ENCODE assay signal across 8 cellular contexts in the genomic region with DNA sequence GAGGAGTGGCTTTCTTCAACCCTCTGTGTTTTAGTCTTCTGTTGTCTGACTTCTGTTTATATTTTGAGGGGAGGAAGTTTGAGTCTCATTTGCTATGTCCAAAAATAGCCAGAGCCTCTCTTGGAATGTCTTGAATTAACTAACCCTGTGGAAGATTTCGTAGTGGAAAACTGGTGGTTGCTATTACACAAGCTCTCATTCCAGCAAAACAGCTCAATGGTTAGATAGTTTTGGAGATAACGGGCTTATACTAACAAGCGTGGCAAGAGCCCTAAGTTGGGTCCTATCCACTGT. TPM values are rescaled to one million over a fixed set of nuclear protein-coding genes. Genes with fewer than 3 reads are reported as not detected.
DNase-seq lines count a peak whose midpoint lies in the region; TF ChIP-seq lines count a peak whose summit lies in the region.

No MANE protein-coding gene starts in this region.

- WGBS in esophagus muscularis mucosa: 8% methylated on average over 3 of the region's 3 CpGs
- WGBS in urinary bladder: 11% methylated on average over 3 of the region's 3 CpGs

- intact Hi-C loops in esophagus muscularis mucosa (cut with DNase I): no loop called here
- intact Hi-C loops in activated naive CD4-positive, alpha-beta T cell treated with anti-CD3 and anti-CD28 coated beads for 36 hours (cut with micrococcal nuclease): no loop called here

- H3K27ac ChIP-seq in esophagus muscularis mucosa (replicated peaks in 1 of 4): peak overlapping the region; percentile 96 to 97 (median 97)
- peak overlapping the region; percentile 95 for H3K27ac ChIP-seq in muscle layer of colon (ENCODE audit: low read depth, low read length)
- H3K27ac ChIP-seq in urinary bladder (ENCODE audit: low read depth): peak overlapping the region; percentile 99

- DNase-seq in T-helper 2 cell treated with Interferon-gamma antibody and Interleukin-4, amounts not matched to agents 5 μg/mL and 100 μg/mL, for 36 hours (ENCODE audit: low spot score): no peak
- DNase-seq in T-helper 2 cell (no peak), esophagus muscularis mucosa (ENCODE audit: extremely low spot score) (no peak), RKO (ENCODE audit: low spot score) (no peak), NCI-H526 treated with DMSO at 0.1 percent for 48 hours (lab: John Stamatoyannopoulos, UW) (no peak)
- no peak for DNase-seq in activated naive CD4-positive, alpha-beta T cell treated with anti-CD3 and anti-CD28 coated beads for 36 hours

- no peak for TF ChIP-seq EP300 in esophagus muscularis mucosa (IDR thresholded peaks at IDR 0.05)

- CTCF ChIA-PET in activated naive CD4-positive, alpha-beta T cell treated with anti-CD3 and anti-CD28 coated beads for 36 hours (lab: Charles Lee): interaction anchor here (1.1 to 1.2 kb wide), 2 partner anchors 34 to 268 kb away, joined by 3 to 4 read pairs; no protein-coding TSS in a partner anchor

- no peaks in the 10 kb centered on the region for H3K36me3 Mint-ChIP-seq in T-helper 2 cell treated with Interferon-gamma antibody and Interleukin-4, amounts not matched to agents 5 μg/mL and 100 μg/mL, for 36 hours (ENCODE audit: low read depth)
- no peaks in the 10 kb centered on the region for H3K36me3 Mint-ChIP-seq in activated naive CD4-positive, alpha-beta T cell treated with anti-CD3 and anti-CD28 coated beads for 36 hours (ENCODE audit: low read depth)

- H3K27me3 Mint-ChIP-seq in T-helper 2 cell treated with Interferon-gamma antibody and Interleukin-4, amounts not matched to agents 5 μg/mL and 100 μg/mL, for 36 hours (ENCODE audit: low read depth): peaks cover 77% of the 10 kb centered on the region
- H3K27me3 Mint-ChIP-seq in activated naive CD4-positive, alpha-beta T cell treated with anti-CD3 and anti-CD28 coated beads for 36 hours (ENCODE audit: low read depth): peaks cover 61% of the 10 kb centered on the region

- peaks cover 16 to 43% (median 38%) of the 10 kb centered on the region in 4 donors for H3K4me1 ChIP-seq in esophagus muscularis mucosa
- H3K4me1 ChIP-seq in muscle layer of colon (ENCODE audit: insufficient read depth, low read length): peaks cover 31% of the 10 kb centered on the region
- no peaks in the 10 kb centered on the region for H3K4me1 ChIP-seq in urinary bladder (ENCODE audit: insufficient read depth)

- peak overlapping the region; percentile 4 for H3K4me3 Mint-ChIP-seq in T-helper 2 cell treated with Interferon-gamma antibody and Interleukin-4, amounts not matched to agents 5 μg/mL and 100 μg/mL, for 36 hours
- no peak overlapping the region for H3K4me3 Mint-ChIP-seq in activated naive CD4-positive, alpha-beta T cell treated with anti-CD3 and anti-CD28 coated beads for 36 hours

- H3K9me3 Mint-ChIP-seq in T-helper 2 cell treated with Interferon-gamma antibody and Interleukin-4, amounts not matched to agents 5 μg/mL and 100 μg/mL, for 36 hours: no peaks in the 10 kb centered on the region
- no peaks in the 10 kb centered on the region for H3K9me3 Mint-ChIP-seq in activated naive CD4-positive, alpha-beta T cell treated with anti-CD3 and anti-CD28 coated beads for 36 hours

- H3K9me3 ChIP-seq in esophagus muscularis mucosa: no peaks in the 10 kb centered on the region
- no peaks in the 10 kb centered on the region for H3K9me3 ChIP-seq in muscle layer of colon (ENCODE audit: low read length)

- peaks cover 6% of the 10 kb centered on the region for H3K4me1 Mint-ChIP-seq in T-helper 2 cell treated with Interferon-gamma antibody and Interleukin-4, amounts not matched to agents 5 μg/mL and 100 μg/mL, for 36 hours (ENCODE audit: low read depth)
- H3K4me1 Mint-ChIP-seq in activated naive CD4-positive, alpha-beta T cell treated with anti-CD3 and anti-CD28 coated beads for 36 hours (ENCODE audit: low read depth): peaks cover 8% of the 10 kb centered on the region

- H3K9ac ChIP-seq in muscle layer of colon (ENCODE audit: low read length): peak overlapping the region; percentile 73

- H3K4me3 ChIP-seq in esophagus muscularis mucosa: peak overlapping the region; percentile 86 to 94 (median 90)
- H3K4me3 ChIP-seq in muscle layer of colon (ENCODE audit: low read depth in 1 of 2, low read length in 2 of 2): peak overlapping the region; percentile 95 to 96
- peak overlapping the region; percentile 97 for H3K4me3 ChIP-seq in urinary bladder (ENCODE audit: low read depth, low read length)

- TF ChIP-seq POLR2A in esophagus muscularis mucosa (IDR thresholded peaks at IDR 0.05; ENCODE audit: low read depth): no peak

- H3K36me3 ChIP-seq in esophagus muscularis mucosa (peaks cover 0 to 25% (median 20%) of the 10 kb centered on the region in 4 donors), muscle layer of colon (ENCODE audit: insufficient read depth, low read length) (peaks cover 6% of the 10 kb centered on the region), urinary bladder (ENCODE audit: insufficient read depth) (no peaks in the 10 kb centered on the region)

- H3K27me3 ChIP-seq in esophagus muscularis mucosa (no peaks in the 10 kb centered on the region), muscle layer of colon (ENCODE audit: control insufficient read depth in 1 of 2, insufficient read depth in 2 of 2, low read length in 2 of 2) (no peaks in the 10 kb centered on the region)

- no peak overlapping the region for H3K27ac Mint-ChIP-seq in T-helper 2 cell treated with Interferon-gamma antibody and Interleukin-4, amounts not matched to agents 5 μg/mL and 100 μg/mL, for 36 hours
- H3K27ac Mint-ChIP-seq in activated naive CD4-positive, alpha-beta T cell treated with anti-CD3 and anti-CD28 coated beads for 36 hours: no peak overlapping the region

- TF ChIP-seq CTCF in esophagus muscularis mucosa (IDR thresholded peaks at IDR 0.05): no peak

RNA-seq across cellular contexts. Expression of a gene that starts 1.6 kb away (rescaled TPM):
- total RNA-seq in esophagus muscularis mucosa: 100 to 1,000 TPM; 418 to 749 (median 509) TPM
- total RNA-seq in urinary bladder: 85.8 TPM
- polyA plus RNA-seq in urinary bladder: 506 TPM
- total RNA-seq in activated naive CD4-positive, alpha-beta T cell treated with anti-CD3 and anti-CD28 coated beads for 36 hours: not detected

Comparison
In these comparisons a context has a peak if more than half of its experiments do, and no peak if none do; other contexts are left out.
1. RNA of a gene that starts 1.6 kb away (total RNA-seq): 418 to 749 TPM in esophagus muscularis mucosa and 85.8 TPM in urinary bladder (single experiment); not detected in activated naive CD4-positive, alpha-beta T cell treated with anti-CD3 and anti-CD28 coated beads for 36 hours; every median in the first group is over 10 times any median in the second.
2. Peak in every context shown above with its lines, with median percentiles within 50 percentile points of each other: H3K27ac ChIP-seq and H3K4me3 ChIP-seq.